In genomic region chr20:1300083-1300840, GRCh38 we compare ENCODE assay signal across 12 cellular contexts. TPM values are rescaled to one million over a fixed set of nuclear protein-coding genes. Genes with fewer than 3 reads are reported as not detected.
DNase-seq lines count a peak whose midpoint lies in the region; ATAC-seq and TF ChIP-seq lines count a peak whose summit lies in the region.
"Had no signal": no experiment of that assay in that cellular context is flagged by ENCODE, and none has a peak within 500 bp of the region (broad histone marks: within the 10 kb centered on the region; RNA-seq: fewer than 3 reads in every experiment).

No MANE protein-coding gene starts in this region.

- H3K9ac ChIP-seq in BLaER1 (peak overlapping the region; percentile 30; the same call in 1 of the 2 replicates), endodermal cell (ENCODE audit: extremely low read depth, low read length, poor library complexity, severe bottlenecking) (no peak overlapping the region)

- H3K27ac ChIP-seq in BLaER1 (peak overlapping the region; percentile 62), endodermal cell (ENCODE audit: low read depth, low read length) (no peak overlapping the region), SJCRH30 (no peak overlapping the region)
- no peak overlapping the region for H3K27ac ChIP-seq in CD4-positive, CD25-positive, alpha-beta regulatory T cell (ENCODE audit: insufficient read depth, low read length, poor library complexity, severe bottlenecking)
- H3K27ac ChIP-seq: hepatocyte, vagina had no signal

- DNase-seq in CD4-positive, CD25-positive, alpha-beta regulatory T cell = no peak
- DNase-seq in T-cell = no peak
- no peak for DNase-seq in endodermal cell
- DNase-seq in SJCRH30 = no peak
- no peak for DNase-seq in kidney tubule cell (ENCODE audit: low spot score)
- DNase-seq: NCI-H1105 had no signal

- no peak overlapping the region for H3K4me3 Mint-ChIP-seq in CD4-positive, CD25-positive, alpha-beta regulatory T cell
- H3K4me3 Mint-ChIP-seq in T-cell = peak overlapping the region in 2 of 3 donors; percentile 59 to 81
- no peak overlapping the region for H3K4me3 Mint-ChIP-seq in endodermal cell
- H3K4me3 Mint-ChIP-seq: brain had no signal

- H3K36me3 ChIP-seq in BLaER1 (no peaks in the 10 kb centered on the region), endodermal cell (ENCODE audit: control insufficient read depth, insufficient read depth, low read length) (no peaks in the 10 kb centered on the region), SJCRH30 (no peaks in the 10 kb centered on the region)
- peaks cover 6% of the 10 kb centered on the region for H3K36me3 ChIP-seq in CD4-positive, CD25-positive, alpha-beta regulatory T cell (ENCODE audit: control insufficient read depth, insufficient read depth, low read length)
- H3K36me3 ChIP-seq: vagina had no signal

- no peak for TF ChIP-seq CTCF in endodermal cell (conservative IDR thresholded peaks at IDR 0.05)

- H3K4me3 ChIP-seq in BLaER1 (no peak overlapping the region), endodermal cell (ENCODE audit: low read length) (peak overlapping the region; percentile 3), SJCRH30 (no peak overlapping the region)
- H3K4me3 ChIP-seq in CD4-positive, CD25-positive, alpha-beta regulatory T cell (ENCODE audit: low read depth, low read length) = no peak overlapping the region
- H3K4me3 ChIP-seq: GM12878, hepatocyte, vagina had no signal

- H3K9me3 ChIP-seq in BLaER1 (no peaks in the 10 kb centered on the region), endodermal cell (ENCODE audit: control insufficient read depth, low read length) (no peaks in the 10 kb centered on the region), SJCRH30 (replicated peaks) (no peaks in the 10 kb centered on the region)
- H3K9me3 ChIP-seq in CD4-positive, CD25-positive, alpha-beta regulatory T cell (ENCODE audit: control insufficient read depth in 2 of 2, low read length in 2 of 2) = no peaks in the 10 kb centered on the region
- H3K9me3 ChIP-seq: vagina had no signal

- H3K9me3 Mint-ChIP-seq in CD4-positive, CD25-positive, alpha-beta regulatory T cell = no peaks in the 10 kb centered on the region
- H3K9me3 Mint-ChIP-seq in T-cell = no peaks in the 10 kb centered on the region
- no peaks in the 10 kb centered on the region for H3K9me3 Mint-ChIP-seq in endodermal cell
- H3K9me3 Mint-ChIP-seq: brain had no signal

- H3K4me2 ChIP-seq in BLaER1 = peak overlapping the region; percentile 48
- H3K4me2 ChIP-seq: hepatocyte had no signal

- POLR2A ChIA-PET in T-cell (lab: Charles Lee) = interaction anchor here in 1 of 2 donors (0.6 kb wide), 1 partner anchor 34 kb away, joined by 5 read pairs; the partner anchor contains the start of gene SNPH

- peaks cover 0 to 24% (median 14%) of the 10 kb centered on the region in 4 donors for H3K4me1 Mint-ChIP-seq in CD4-positive, CD25-positive, alpha-beta regulatory T cell
- peaks cover 26 to 43% (median 31%) of the 10 kb centered on the region in 3 donors for H3K4me1 Mint-ChIP-seq in T-cell
- H3K4me1 Mint-ChIP-seq in endodermal cell = peaks cover 8% of the 10 kb centered on the region
- H3K4me1 Mint-ChIP-seq: brain had no signal

- 93 to 94% methylated on average over 12 to 18 of the region's 18 CpGs for WGBS in endodermal cell (ENCODE audit: insufficient coverage in 1 of 2, insufficient read length in 1 of 2), 2 experiments

- CTCF ChIA-PET in T-cell (lab: Charles Lee) = interaction anchor here (0.6 to 0.7 kb wide), 2 partner anchors 13 to 14 kb away, joined by 3 to 5 read pairs; no protein-coding TSS in a partner anchor

- peak overlapping the region in 2 of 3 donors; percentile 42 to 96 for H3K27ac Mint-ChIP-seq in CD4-positive, CD25-positive, alpha-beta regulatory T cell
- H3K27ac Mint-ChIP-seq in T-cell = peak overlapping the region; percentile 92 to 94
- H3K27ac Mint-ChIP-seq in endodermal cell = no peak overlapping the region
- H3K27ac Mint-ChIP-seq: brain had no signal

- H3K27me3 Mint-ChIP-seq in CD4-positive, CD25-positive, alpha-beta regulatory T cell = no peaks in the 10 kb centered on the region
- no peaks in the 10 kb centered on the region for H3K27me3 Mint-ChIP-seq in T-cell
- peaks cover 3% of the 10 kb centered on the region for H3K27me3 Mint-ChIP-seq in endodermal cell (ENCODE audit: insufficient read depth)

- ATAC-seq in CD4-positive, CD25-positive, alpha-beta regulatory T cell (ENCODE audit: low read depth in 2 of 2) = no peak
- ATAC-seq in T-cell (replicated peaks in 1 of 4) (peak in 2 of 4 experiments; percentile 5 to 6), GM21737 (IDR thresholded peaks at IDR 0.05; ENCODE audit: unreplicated experiment) (no peak)

- H3K36me3 Mint-ChIP-seq in CD4-positive, CD25-positive, alpha-beta regulatory T cell = peaks cover 24% of the 10 kb centered on the region
- H3K36me3 Mint-ChIP-seq in T-cell (peaks cover 31% of the 10 kb centered on the region), endodermal cell (ENCODE audit: low read depth) (peaks cover 5% of the 10 kb centered on the region)

- H3K27me3 ChIP-seq in BLaER1 (no peaks in the 10 kb centered on the region), endodermal cell (ENCODE audit: control insufficient read depth, insufficient read depth, low read length, poor library complexity, severe bottlenecking) (no peaks in the 10 kb centered on the region), SJCRH30 (no peaks in the 10 kb centered on the region)
- no peaks in the 10 kb centered on the region for H3K27me3 ChIP-seq in CD4-positive, CD25-positive, alpha-beta regulatory T cell (ENCODE audit: control insufficient read depth, insufficient read depth, low read length)
- H3K27me3 ChIP-seq: hepatocyte, vagina had no signal

- peaks cover 23% of the 10 kb centered on the region for H3K4me1 ChIP-seq in BLaER1
- H3K4me1 ChIP-seq in CD4-positive, CD25-positive, alpha-beta regulatory T cell (ENCODE audit: control insufficient read depth, insufficient read depth, low read length, poor library complexity, severe bottlenecking) = peaks cover 16% of the 10 kb centered on the region
- peaks cover 6% of the 10 kb centered on the region for H3K4me1 ChIP-seq in endodermal cell (ENCODE audit: control insufficient read depth, insufficient read depth, low read length)
- H3K4me1 ChIP-seq in SJCRH30 = peaks cover 4% of the 10 kb centered on the region; the same call in 1 of the 2 replicates
- H3K4me1 ChIP-seq: vagina had no signal

- no peaks in the 10 kb centered on the region for H4K20me1 ChIP-seq in BLaER1

RNA-seq across cellular contexts. Expression of gene SDCBP2, which starts 28.7 kb away (rescaled TPM):
- total RNA-seq in CD4-positive, CD25-positive, alpha-beta regulatory T cell = 1.2 TPM
- 1 to 10 TPM; 1.6 to 4.3 (median 3.4) TPM for polyA plus RNA-seq in CD4-positive, CD25-positive, alpha-beta regulatory T cell
- 1 to 10 TPM; 1.1 to 2.4 (median 2.2) TPM for total RNA-seq in T-cell
- total RNA-seq in endodermal cell = 1 to 10 TPM; 1.5 to 5.1 TPM
- 2.6 TPM for polyA plus RNA-seq in endodermal cell (2013, experiment 1 of 2)
- 3.0 TPM for polyA plus RNA-seq in endodermal cell (2013, experiment 2 of 2)
- total RNA-seq in SJCRH30 (2014; rRNA removed; shearing (Covaris generic)) = 0.71 TPM in 2 replicates

RNA-seq across cellular contexts. Expression of gene SNPH, which starts 34.2 kb away (rescaled TPM):
- 7.5 TPM for total RNA-seq in CD4-positive, CD25-positive, alpha-beta regulatory T cell
- 1 to 10 TPM in 3 of 4 donors, under 1 TPM in 1; 0.97 to 4.1 (median 3.1) TPM for polyA plus RNA-seq in CD4-positive, CD25-positive, alpha-beta regulatory T cell
- total RNA-seq in T-cell = 10 to 100 TPM; 12.9 to 29.8 (median 23.4) TPM
- 1 to 10 TPM; 2.2 to 4.9 TPM for total RNA-seq in endodermal cell
- polyA plus RNA-seq in endodermal cell (2013, experiment 1 of 2) = 2.0 TPM
- polyA plus RNA-seq in endodermal cell (2013, experiment 2 of 2) = 2.1 TPM
- total RNA-seq in SJCRH30 (2014; rRNA removed; shearing (Covaris generic)) = 2.9 and 3.0 TPM in 2 replicates

Comparison
In these comparisons a context has a peak if more than half of its experiments do, and no peak if none do; other contexts are left out.
1. H3K4me3 Mint-ChIP-seq: peak in T-cell (2 of 3); none in CD4-positive, CD25-positive, alpha-beta regulatory T cell (0 of 4) and endodermal cell (single experiment).